In genomic region chr3:12824299-12824698, GRCh38 we compare ENCODE assay signal across 2 cellular contexts.
TF ChIP-seq lines count a peak whose summit lies in the region.

No MANE protein-coding gene starts in this region.

TF ChIP-seq in HCT116, 20 proteins besides CTCF, POLR2A, EP300 and RAD21:
- TF ChIP-seq SIN3A (IDR thresholded peaks at IDR 0.05; ENCODE audit: low read depth), result no peak
- TF ChIP-seq ZFX (IDR thresholded peaks at IDR 0.05), result no peak
- TF ChIP-seq CEBPB (IDR thresholded peaks at IDR 0.05; ENCODE audit: low read depth), result no peak
- TF ChIP-seq TCF7L2 (IDR thresholded peaks at IDR 0.05; ENCODE audit: borderline replicate concordance, extremely low read depth, insufficient read depth, insufficient read length), result no peak
- no peak for TF ChIP-seq CBX3 (IDR thresholded peaks at IDR 0.05; ENCODE audit: low read depth)
- TF ChIP-seq ZNF274 (IDR thresholded peaks at IDR 0.05; ENCODE audit: low read depth, low read length), result no peak
- TF ChIP-seq, protein P1, sequence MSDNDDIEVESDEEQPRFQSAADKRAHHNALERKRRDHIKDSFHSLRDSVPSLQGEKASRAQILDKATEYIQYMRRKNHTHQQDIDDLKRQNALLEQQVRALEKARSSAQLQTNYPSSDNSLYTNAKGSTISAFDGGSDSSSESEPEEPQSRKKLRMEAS (IDR thresholded peaks at IDR 0.05), result no peak
- no peak for TF ChIP-seq ZBTB33 (IDR thresholded peaks at IDR 0.05; ENCODE audit: extremely low read depth, insufficient replicate concordance, low read length)
- TF ChIP-seq FOSL1 (IDR thresholded peaks at IDR 0.05; ENCODE audit: low read depth), result no peak
- no peak for TF ChIP-seq SP1 (IDR thresholded peaks at IDR 0.05; ENCODE audit: low read depth)
- TF ChIP-seq, protein P2, sequence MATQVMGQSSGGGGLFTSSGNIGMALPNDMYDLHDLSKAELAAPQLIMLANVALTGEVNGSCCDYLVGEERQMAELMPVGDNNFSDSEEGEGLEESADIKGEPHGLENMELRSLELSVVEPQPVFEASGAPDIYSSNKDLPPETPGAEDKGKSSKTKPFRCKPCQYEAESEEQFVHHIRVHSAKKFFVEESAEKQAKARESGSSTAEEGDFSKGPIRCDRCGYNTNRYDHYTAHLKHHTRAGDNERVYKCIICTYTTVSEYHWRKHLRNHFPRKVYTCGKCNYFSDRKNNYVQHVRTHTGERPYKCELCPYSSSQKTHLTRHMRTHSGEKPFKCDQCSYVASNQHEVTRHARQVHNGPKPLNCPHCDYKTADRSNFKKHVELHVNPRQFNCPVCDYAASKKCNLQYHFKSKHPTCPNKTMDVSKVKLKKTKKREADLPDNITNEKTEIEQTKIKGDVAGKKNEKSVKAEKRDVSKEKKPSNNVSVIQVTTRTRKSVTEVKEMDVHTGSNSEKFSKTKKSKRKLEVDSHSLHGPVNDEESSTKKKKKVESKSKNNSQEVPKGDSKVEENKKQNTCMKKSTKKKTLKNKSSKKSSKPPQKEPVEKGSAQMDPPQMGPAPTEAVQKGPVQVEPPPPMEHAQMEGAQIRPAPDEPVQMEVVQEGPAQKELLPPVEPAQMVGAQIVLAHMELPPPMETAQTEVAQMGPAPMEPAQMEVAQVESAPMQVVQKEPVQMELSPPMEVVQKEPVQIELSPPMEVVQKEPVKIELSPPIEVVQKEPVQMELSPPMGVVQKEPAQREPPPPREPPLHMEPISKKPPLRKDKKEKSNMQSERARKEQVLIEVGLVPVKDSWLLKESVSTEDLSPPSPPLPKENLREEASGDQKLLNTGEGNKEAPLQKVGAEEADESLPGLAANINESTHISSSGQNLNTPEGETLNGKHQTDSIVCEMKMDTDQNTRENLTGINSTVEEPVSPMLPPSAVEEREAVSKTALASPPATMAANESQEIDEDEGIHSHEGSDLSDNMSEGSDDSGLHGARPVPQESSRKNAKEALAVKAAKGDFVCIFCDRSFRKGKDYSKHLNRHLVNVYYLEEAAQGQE (IDR thresholded peaks at IDR 0.05; ENCODE audit: low read depth), result no peak
- no peak for TF ChIP-seq JUND (IDR thresholded peaks at IDR 0.05)

TF ChIP-seq in K562, 482 proteins besides CTCF, POLR2A, EP300 and RAD21:
- TF ChIP-seq CHCHD3 (CRISPR knock-in tag; IDR thresholded peaks at IDR 0.05), result no peak
TF ChIP-seq in K562: peak in this region for 0.
